In the genomic region with DNA sequence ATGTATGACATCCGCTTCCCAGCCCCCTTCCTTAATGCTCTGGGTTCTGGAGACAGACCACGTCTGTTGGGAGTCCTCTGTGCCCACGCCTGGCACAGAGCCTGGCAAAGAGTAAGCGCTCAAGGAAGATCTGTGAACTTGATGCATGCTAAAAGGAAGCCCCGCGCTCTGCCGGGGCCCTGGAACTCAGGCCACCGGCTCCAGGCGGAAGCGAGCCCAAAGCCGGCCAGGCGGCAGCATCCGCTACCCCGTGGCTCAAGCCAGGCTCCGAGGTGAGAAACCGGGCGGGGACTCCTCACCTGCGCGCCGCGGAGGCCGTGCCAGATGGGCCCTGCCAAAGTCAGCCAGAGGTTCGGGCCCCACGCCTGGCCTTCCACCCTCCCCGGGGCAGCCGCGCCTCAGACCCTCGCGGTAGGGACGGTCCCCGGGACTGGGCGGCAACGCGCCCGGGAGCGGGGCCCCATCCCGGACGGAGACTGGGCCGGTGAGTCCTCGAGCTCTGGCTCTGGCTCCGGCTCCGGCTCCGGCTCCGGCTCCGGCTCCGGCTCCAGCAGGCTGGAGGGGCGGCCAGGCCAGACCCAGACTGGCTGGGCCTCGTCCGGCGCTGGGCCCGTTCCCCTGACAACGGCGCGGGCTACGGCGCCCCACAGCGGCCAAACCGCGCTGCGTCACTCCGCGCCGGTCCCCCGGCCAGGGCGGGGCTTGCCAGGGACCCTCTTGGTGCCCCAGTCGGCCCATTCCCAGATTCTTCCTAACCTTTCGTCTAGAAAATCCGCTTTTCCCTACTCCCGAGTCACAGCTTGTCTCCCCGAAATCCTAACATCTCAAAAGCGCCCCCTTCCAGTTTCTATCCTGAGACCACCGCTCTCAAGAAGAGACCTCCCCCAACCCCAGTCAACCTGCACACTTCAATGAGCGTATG, we compare ENCODE assay signal across 1 cellular context.
TF ChIP-seq lines count a peak whose summit lies in the region.

A gene with protein sequence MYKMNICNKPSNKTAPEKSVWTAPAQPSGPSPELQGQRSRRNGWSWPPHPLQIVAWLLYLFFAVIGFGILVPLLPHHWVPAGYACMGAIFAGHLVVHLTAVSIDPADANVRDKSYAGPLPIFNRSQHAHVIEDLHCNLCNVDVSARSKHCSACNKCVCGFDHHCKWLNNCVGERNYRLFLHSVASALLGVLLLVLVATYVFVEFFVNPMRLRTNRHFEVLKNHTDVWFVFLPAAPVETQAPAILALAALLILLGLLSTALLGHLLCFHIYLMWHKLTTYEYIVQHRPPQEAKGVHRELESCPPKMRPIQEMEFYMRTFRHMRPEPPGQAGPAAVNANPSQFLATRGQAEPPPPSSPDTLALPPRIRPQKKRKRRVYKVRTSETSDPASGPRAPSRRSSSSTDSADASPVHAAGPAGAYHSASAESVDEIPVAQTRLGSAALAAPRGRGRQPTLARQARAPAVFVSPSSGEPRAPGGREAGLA (minus strand): TSS at position 606 of the 922 bp plus-strand sequence. CDS start 8,702 bp downstream, outside the sequence.

TF ChIP-seq in K562, 482 proteins besides CTCF, POLR2A, EP300 and RAD21:
- TF ChIP-seq, protein P1, sequence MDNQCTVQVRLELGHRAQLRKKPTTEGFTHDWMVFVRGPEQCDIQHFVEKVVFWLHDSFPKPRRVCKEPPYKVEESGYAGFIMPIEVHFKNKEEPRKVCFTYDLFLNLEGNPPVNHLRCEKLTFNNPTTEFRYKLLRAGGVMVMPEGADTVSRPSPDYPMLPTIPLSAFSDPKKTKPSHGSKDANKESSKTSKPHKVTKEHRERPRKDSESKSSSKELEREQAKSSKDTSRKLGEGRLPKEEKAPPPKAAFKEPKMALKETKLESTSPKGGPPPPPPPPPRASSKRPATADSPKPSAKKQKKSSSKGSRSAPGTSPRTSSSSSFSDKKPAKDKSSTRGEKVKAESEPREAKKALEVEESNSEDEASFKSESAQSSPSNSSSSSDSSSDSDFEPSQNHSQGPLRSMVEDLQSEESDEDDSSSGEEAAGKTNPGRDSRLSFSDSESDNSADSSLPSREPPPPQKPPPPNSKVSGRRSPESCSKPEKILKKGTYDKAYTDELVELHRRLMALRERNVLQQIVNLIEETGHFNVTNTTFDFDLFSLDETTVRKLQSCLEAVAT (IDR thresholded peaks at IDR 0.05): no peak
- TF ChIP-seq, protein P2, sequence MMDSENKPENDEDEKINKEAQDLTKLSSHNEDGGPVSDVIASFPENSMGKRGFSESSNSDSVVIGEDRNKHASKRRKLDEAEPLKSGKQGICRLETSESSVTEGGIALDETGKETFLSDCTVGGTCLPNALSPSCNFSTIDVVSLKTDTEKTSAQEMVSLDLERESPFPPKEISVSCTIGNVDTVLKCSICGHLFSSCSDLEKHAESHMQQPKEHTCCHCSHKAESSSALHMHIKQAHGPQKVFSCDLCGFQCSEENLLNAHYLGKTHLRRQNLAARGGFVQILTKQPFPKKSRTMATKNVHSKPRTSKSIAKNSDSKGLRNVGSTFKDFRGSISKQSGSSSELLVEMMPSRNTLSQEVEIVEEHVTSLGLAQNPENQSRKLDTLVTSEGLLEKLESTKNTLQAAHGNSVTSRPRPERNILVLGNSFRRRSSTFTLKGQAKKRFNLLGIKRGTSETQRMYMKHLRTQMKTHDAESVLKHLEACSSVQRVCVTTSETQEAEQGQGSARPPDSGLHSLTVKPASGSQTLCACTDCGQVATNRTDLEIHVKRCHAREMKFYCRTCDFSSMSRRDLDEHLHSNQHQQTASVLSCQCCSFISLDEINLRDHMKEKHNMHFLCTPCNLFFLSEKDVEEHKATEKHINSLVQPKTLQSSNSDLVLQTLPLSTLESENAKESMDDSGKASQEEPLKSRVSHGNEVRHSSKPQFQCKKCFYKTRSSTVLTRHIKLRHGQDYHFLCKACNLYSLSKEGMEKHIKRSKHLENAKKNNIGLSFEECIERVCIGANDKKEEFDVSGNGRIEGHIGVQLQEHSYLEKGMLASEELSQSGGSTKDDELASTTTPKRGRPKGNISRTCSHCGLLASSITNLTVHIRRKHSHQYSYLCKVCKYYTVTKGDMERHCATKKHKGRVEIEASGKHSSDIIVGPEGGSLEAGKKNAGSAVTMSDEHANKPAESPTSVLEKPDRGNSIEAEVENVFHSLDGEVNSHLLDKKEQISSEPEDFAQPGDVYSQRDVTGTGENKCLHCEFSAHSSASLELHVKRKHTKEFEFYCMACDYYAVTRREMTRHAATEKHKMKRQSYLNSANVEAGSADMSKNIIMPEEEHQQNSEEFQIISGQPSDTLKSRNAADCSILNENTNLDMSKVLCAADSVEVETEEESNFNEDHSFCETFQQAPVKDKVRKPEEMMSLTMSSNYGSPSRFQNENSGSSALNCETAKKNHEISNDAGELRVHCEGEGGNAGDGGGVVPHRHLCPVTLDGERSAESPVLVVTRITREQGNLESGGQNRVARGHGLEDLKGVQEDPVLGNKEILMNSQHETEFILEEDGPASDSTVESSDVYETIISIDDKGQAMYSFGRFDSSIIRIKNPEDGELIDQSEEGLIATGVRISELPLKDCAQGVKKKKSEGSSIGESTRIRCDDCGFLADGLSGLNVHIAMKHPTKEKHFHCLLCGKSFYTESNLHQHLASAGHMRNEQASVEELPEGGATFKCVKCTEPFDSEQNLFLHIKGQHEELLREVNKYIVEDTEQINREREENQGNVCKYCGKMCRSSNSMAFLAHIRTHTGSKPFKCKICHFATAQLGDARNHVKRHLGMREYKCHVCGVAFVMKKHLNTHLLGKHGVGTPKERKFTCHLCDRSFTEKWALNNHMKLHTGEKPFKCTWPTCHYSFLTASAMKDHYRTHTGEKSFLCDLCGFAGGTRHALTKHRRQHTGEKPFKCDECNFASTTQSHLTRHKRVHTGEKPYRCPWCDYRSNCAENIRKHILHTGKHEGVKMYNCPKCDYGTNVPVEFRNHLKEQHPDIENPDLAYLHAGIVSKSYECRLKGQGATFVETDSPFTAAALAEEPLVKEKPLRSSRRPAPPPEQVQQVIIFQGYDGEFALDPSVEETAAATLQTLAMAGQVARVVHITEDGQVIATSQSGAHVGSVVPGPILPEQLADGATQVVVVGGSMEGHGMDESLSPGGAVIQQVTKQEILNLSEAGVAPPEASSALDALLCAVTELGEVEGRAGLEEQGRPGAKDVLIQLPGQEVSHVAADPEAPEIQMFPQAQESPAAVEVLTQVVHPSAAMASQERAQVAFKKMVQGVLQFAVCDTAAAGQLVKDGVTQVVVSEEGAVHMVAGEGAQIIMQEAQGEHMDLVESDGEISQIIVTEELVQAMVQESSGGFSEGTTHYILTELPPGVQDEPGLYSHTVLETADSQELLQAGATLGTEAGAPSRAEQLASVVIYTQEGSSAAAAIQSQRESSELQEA (IDR thresholded peaks at IDR 0.05; ENCODE audit: low read depth): peak; percentile 81
- TF ChIP-seq PHF20 (IDR thresholded peaks at IDR 0.05; ENCODE audit: partially characterized antibody) (no peak), RB1 (IDR thresholded peaks at IDR 0.05; ENCODE audit: low read depth) (peak; percentile 52; the same call in 1 of the 2 replicates), ARID1B (IDR thresholded peaks at IDR 0.05) (no peak), TEAD4 (IDR thresholded peaks at IDR 0.05; ENCODE audit: low read length) (no peak), TEAD4 (CRISPR knock-in tag; IDR thresholded peaks at IDR 0.05; ENCODE audit: borderline replicate concordance) (no peak), CREB1 (IDR thresholded peaks at IDR 0.05) (no peak), CREB1 (CRISPR knock-in tag; IDR thresholded peaks at IDR 0.05) (peak; percentile 39; the same call in 1 of the 2 replicates), RFX1 (IDR thresholded peaks at IDR 0.05) (peak; percentile 58), ZBTB7A (IDR thresholded peaks at IDR 0.05; ENCODE audit: borderline replicate concordance, control insufficient read depth, low read depth, low read length) (peak; percentile 56; the same call in 1 of the 2 replicates), LEF1 (IDR thresholded peaks at IDR 0.05) (no peak), FOXP1 (CRISPR knock-in tag; IDR thresholded peaks at IDR 0.05) (no peak), STAG1 (CRISPR knock-in tag; IDR thresholded peaks at IDR 0.05; ENCODE audit: borderline replicate concordance) (peak; percentile 47; the same call in 1 of the 2 replicates), CREM (IDR thresholded peaks at IDR 0.05; ENCODE audit: low read depth) (0 out of 2 replicates have a peak, but pooled peaks have one; percentile 15), FIP1L1 (IDR thresholded peaks at IDR 0.05; ENCODE audit: low read depth, low read length, poor library complexity, severe bottlenecking) (no peak), ADNP (tag; IDR thresholded peaks at IDR 0.05) (no peak), RBFOX2 (IDR thresholded peaks at IDR 0.05; ENCODE audit: low read depth, low read length) (no peak), POLR3A (IDR thresholded peaks at IDR 0.05; ENCODE audit: borderline replicate concordance, extremely low read depth, insufficient read depth, insufficient read length) (no peak), ZFX (CRISPR knock-in tag; IDR thresholded peaks at IDR 0.05) (0 out of 2 replicates have a peak, but pooled peaks have one; percentile 18)
- TF ChIP-seq, protein P3, sequence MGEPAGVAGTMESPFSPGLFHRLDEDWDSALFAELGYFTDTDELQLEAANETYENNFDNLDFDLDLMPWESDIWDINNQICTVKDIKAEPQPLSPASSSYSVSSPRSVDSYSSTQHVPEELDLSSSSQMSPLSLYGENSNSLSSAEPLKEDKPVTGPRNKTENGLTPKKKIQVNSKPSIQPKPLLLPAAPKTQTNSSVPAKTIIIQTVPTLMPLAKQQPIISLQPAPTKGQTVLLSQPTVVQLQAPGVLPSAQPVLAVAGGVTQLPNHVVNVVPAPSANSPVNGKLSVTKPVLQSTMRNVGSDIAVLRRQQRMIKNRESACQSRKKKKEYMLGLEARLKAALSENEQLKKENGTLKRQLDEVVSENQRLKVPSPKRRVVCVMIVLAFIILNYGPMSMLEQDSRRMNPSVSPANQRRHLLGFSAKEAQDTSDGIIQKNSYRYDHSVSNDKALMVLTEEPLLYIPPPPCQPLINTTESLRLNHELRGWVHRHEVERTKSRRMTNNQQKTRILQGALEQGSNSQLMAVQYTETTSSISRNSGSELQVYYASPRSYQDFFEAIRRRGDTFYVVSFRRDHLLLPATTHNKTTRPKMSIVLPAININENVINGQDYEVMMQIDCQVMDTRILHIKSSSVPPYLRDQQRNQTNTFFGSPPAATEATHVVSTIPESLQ (CRISPR knock-in tag; IDR thresholded peaks at IDR 0.05): no peak
- TF ChIP-seq, protein P4, sequence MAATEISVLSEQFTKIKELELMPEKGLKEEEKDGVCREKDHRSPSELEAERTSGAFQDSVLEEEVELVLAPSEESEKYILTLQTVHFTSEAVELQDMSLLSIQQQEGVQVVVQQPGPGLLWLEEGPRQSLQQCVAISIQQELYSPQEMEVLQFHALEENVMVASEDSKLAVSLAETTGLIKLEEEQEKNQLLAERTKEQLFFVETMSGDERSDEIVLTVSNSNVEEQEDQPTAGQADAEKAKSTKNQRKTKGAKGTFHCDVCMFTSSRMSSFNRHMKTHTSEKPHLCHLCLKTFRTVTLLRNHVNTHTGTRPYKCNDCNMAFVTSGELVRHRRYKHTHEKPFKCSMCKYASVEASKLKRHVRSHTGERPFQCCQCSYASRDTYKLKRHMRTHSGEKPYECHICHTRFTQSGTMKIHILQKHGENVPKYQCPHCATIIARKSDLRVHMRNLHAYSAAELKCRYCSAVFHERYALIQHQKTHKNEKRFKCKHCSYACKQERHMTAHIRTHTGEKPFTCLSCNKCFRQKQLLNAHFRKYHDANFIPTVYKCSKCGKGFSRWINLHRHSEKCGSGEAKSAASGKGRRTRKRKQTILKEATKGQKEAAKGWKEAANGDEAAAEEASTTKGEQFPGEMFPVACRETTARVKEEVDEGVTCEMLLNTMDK (IDR thresholded peaks at IDR 0.05; ENCODE audit: borderline replicate concordance, insufficient read depth, low read depth, low read length, poor library complexity, severe bottlenecking): peak; percentile 51
- TF ChIP-seq, protein P5, sequence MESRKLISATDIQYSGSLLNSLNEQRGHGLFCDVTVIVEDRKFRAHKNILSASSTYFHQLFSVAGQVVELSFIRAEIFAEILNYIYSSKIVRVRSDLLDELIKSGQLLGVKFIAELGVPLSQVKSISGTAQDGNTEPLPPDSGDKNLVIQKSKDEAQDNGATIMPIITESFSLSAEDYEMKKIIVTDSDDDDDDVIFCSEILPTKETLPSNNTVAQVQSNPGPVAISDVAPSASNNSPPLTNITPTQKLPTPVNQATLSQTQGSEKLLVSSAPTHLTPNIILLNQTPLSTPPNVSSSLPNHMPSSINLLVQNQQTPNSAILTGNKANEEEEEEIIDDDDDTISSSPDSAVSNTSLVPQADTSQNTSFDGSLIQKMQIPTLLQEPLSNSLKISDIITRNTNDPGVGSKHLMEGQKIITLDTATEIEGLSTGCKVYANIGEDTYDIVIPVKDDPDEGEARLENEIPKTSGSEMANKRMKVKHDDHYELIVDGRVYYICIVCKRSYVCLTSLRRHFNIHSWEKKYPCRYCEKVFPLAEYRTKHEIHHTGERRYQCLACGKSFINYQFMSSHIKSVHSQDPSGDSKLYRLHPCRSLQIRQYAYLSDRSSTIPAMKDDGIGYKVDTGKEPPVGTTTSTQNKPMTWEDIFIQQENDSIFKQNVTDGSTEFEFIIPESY (CRISPR knock-in tag; IDR thresholded peaks at IDR 0.05): peak; percentile 48; the same call in 1 of the 2 replicates
- TF ChIP-seq, protein P6, sequence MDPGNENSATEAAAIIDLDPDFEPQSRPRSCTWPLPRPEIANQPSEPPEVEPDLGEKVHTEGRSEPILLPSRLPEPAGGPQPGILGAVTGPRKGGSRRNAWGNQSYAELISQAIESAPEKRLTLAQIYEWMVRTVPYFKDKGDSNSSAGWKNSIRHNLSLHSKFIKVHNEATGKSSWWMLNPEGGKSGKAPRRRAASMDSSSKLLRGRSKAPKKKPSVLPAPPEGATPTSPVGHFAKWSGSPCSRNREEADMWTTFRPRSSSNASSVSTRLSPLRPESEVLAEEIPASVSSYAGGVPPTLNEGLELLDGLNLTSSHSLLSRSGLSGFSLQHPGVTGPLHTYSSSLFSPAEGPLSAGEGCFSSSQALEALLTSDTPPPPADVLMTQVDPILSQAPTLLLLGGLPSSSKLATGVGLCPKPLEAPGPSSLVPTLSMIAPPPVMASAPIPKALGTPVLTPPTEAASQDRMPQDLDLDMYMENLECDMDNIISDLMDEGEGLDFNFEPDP (CRISPR knock-in tag; IDR thresholded peaks at IDR 0.05): no peak
